13 cellular contexts compared by ENCODE assay signal in the genomic region with DNA sequence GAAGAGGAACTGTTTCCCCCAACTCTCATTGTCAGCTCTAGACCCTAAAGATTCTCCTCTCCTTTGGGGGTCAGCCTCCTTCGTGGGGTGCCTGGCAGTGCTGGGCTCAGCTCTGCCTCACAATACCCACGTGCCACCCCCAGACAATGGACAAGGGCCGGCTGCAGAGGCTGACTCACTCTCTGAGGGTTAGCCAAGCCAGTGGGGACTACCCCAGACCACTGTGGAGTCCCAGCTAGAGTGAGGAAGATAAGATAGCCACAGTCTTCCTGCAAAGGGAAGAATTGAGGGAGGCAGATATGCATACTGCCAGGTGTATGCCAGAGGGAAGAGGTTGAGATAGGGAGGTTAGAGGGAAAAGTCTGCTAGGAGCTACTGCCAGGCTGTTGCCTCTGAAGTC. TPM values are rescaled to one million over a fixed set of nuclear protein-coding genes. Genes with fewer than 3 reads are reported as not detected.
DNase-seq lines count a peak whose midpoint lies in the region; ATAC-seq, FAIRE-seq and TF ChIP-seq lines count a peak whose summit lies in the region.
"Had no signal": no experiment of that assay in that cellular context is flagged by ENCODE, and none has a peak within 500 bp of the region (broad histone marks: within the 10 kb centered on the region; RNA-seq: fewer than 3 reads in every experiment).

No MANE protein-coding gene starts in this region.

- H3K18ac ChIP-seq in IMR-90 (ENCODE audit: low read depth, low read length), result no peak overlapping the region

- H3K27ac ChIP-seq in IMR-90 (ENCODE audit: insufficient read depth, low read length) (no peak overlapping the region), kidney (ENCODE audit: low read depth in 2 of 2, low read length in 2 of 2) (peak overlapping the region; percentile 22 to 63)
- H3K27ac ChIP-seq: epithelial cell of prostate, ovary had no signal

- H3K9me1 ChIP-seq in IMR-90 (ENCODE audit: insufficient read depth, low read length), result peaks cover 16% of the 10 kb centered on the region

- H3K4ac ChIP-seq in IMR-90 (ENCODE audit: low read depth, low read length), result no peak overlapping the region; the same call in 1 of the 2 replicates

- no peaks in the 10 kb centered on the region for H4K20me1 ChIP-seq in IMR-90 (ENCODE audit: insufficient read depth, low read length)

- H2BK5ac ChIP-seq in IMR-90 (ENCODE audit: low read depth, low read length, poor library complexity, severe bottlenecking), result no peak overlapping the region

- H2AFZ ChIP-seq in IMR-90 (replicated peaks; ENCODE audit: low read length, poor library complexity), result peak overlapping the region; percentile 46

- H2BK15ac ChIP-seq in IMR-90 (ENCODE audit: low read depth, low read length), result no peak overlapping the region

- WGBS in IMR-90 (ENCODE audit: extremely low coverage in 2 of 2, insufficient read length in 1 of 2), 2 experiments, result no CpG with 5 or more reads among the region's 3 CpGs

- H3K9ac ChIP-seq in IMR-90 (ENCODE audit: low read depth, low read length), result no peak overlapping the region
- H3K9ac ChIP-seq in kidney (ENCODE audit: low read length in 2 of 2), result no peak overlapping the region

- TF ChIP-seq RAD21 in IMR-90 (IDR thresholded peaks at IDR 0.05; ENCODE audit: low read length), result no peak

- H3K36me3 Mint-ChIP-seq in nephron progenitor cell (ENCODE audit: low read depth), result no peaks in the 10 kb centered on the region
- H3K36me3 Mint-ChIP-seq: activated naive CD8-positive, alpha-beta T cell had no signal

- H3K14ac ChIP-seq in IMR-90 (replicated peaks; ENCODE audit: low read depth, low read length), result no peak overlapping the region

- H2AK9ac ChIP-seq in IMR-90 (replicated peaks; ENCODE audit: low read depth, low read length, poor library complexity), result no peak overlapping the region

- H2AK5ac ChIP-seq in IMR-90 (ENCODE audit: low read depth, low read length), result peak overlapping the region; percentile 54; the same call in 1 of the 2 replicates

- H4K8ac ChIP-seq in IMR-90 (ENCODE audit: low read depth in 2 of 2, low read length in 2 of 2), result no peak overlapping the region

- H3K27ac Mint-ChIP-seq in nephron progenitor cell, result no peak overlapping the region
- H3K27ac Mint-ChIP-seq: activated naive CD8-positive, alpha-beta T cell had no signal

- H4K5ac ChIP-seq in IMR-90 (ENCODE audit: low read depth, low read length), result no peak overlapping the region

- no peak overlapping the region for H3K23ac ChIP-seq in IMR-90 (ENCODE audit: low read depth, low read length)

- H3K4me1 ChIP-seq in IMR-90 (ENCODE audit: control insufficient read depth, insufficient read depth, low read length), result peaks cover 18% of the 10 kb centered on the region
- H3K4me1 ChIP-seq in kidney (ENCODE audit: control insufficient read depth in 1 of 2, insufficient read depth in 1 of 2, low read depth in 1 of 2, low read length in 2 of 2), result peaks cover 0 to 34% of the 10 kb centered on the region in 2 donors

- dilution Hi-C loops in IMR-90 (cut with HindIII; ENCODE audit: low sequenced_read_pairs, unreplicated experiment), result no loop called here

- no peak for TF ChIP-seq CTCF in IMR-90 (conservative IDR thresholded peaks at IDR 0.05; ENCODE audit: low read depth, low read length)
- TF ChIP-seq CTCF in astrocyte of the cerebellum (IDR thresholded peaks at IDR 0.05; ENCODE audit: low read depth, low read length, missing control alignments), result no peak
- TF ChIP-seq CTCF in kidney (IDR thresholded peaks at IDR 0.05; ENCODE audit: borderline replicate concordance, extremely low read depth, insufficient read depth), result no peak
- no peak for TF ChIP-seq CTCF in nephron progenitor cell (IDR thresholded peaks at IDR 0.05)

- DNase-seq in IMR-90 (peak; percentile 46), astrocyte of the cerebellum (ENCODE audit: low read depth) (peak; percentile 63), kidney (no peak), superior temporal gyrus (ENCODE audit: extremely low spot score) (peak; percentile 96), nephron progenitor cell (no peak)
- DNase-seq: immature natural killer cell, NCI-H1436, ovary had no signal

- CTCF ChIA-PET in IMR-90 (lab: Yijun Ruan, JAX), result interaction anchor here (1.5 kb wide), 1 partner anchor 9 kb away, joined by 3 read pairs; no protein-coding TSS in a partner anchor

- H3K9me3 Mint-ChIP-seq in nephron progenitor cell, result no peaks in the 10 kb centered on the region
- H3K9me3 Mint-ChIP-seq: immature natural killer cell had no signal

- H3K27me3 ChIP-seq in IMR-90 (ENCODE audit: control insufficient read depth, insufficient read depth, low read length), result peaks cover 1% of the 10 kb centered on the region; the same call in 1 of the 2 replicates
- H3K27me3 ChIP-seq: ovary had no signal

- H4K91ac ChIP-seq in IMR-90 (ENCODE audit: insufficient read depth, low read depth, low read length), result no peak overlapping the region; the same call in none of the 2 replicates

- no peak overlapping the region for H3K4me3 Mint-ChIP-seq in nephron progenitor cell
- H3K4me3 Mint-ChIP-seq: activated naive CD8-positive, alpha-beta T cell; immature natural killer cell had no signal

- H3K9me3 ChIP-seq in IMR-90 (ENCODE audit: control insufficient read depth, insufficient read depth, low read length), result no peaks in the 10 kb centered on the region
- H3K9me3 ChIP-seq in kidney (ENCODE audit: control insufficient read depth in 1 of 2, low read length in 2 of 2), result no peaks in the 10 kb centered on the region
- H3K9me3 ChIP-seq: ovary had no signal

- in situ Hi-C loops in IMR-90 (cut with MboI; ENCODE audit: low sequenced_read_pairs) (no loop called here), astrocyte of the cerebellum (cut with HindIII; ENCODE audit: low sequenced_read_pairs) (no loop called here)

- ATAC-seq in IMR-90 (ENCODE audit: low read depth) (no peak), HG03378 (IDR thresholded peaks at IDR 0.05; ENCODE audit: unreplicated experiment) (no peak), HG02610 (IDR thresholded peaks at IDR 0.05; ENCODE audit: unreplicated experiment) (no peak)

- no peaks in the 10 kb centered on the region for H3K36me3 ChIP-seq in IMR-90 (ENCODE audit: control insufficient read depth, insufficient read depth, low read length)
- H3K36me3 ChIP-seq in kidney (ENCODE audit: control insufficient read depth in 1 of 2, insufficient read depth in 2 of 2, low read length in 2 of 2), result no peaks in the 10 kb centered on the region
- H3K36me3 ChIP-seq: ovary had no signal

- peaks cover 19% of the 10 kb centered on the region for H3K27me3 Mint-ChIP-seq in nephron progenitor cell (ENCODE audit: low read depth, poor library complexity)
- H3K27me3 Mint-ChIP-seq: activated naive CD8-positive, alpha-beta T cell had no signal

- H2BK20ac ChIP-seq in IMR-90 (ENCODE audit: low read depth, low read length), result no peak overlapping the region

- H3K4me2 ChIP-seq in IMR-90 (ENCODE audit: low read depth, low read length), result no peak overlapping the region

- no peaks in the 10 kb centered on the region; a peak in 1 of 4 replicates for H3K79me1 ChIP-seq in IMR-90 (ENCODE audit: low read depth in 1 of 2, low read length in 2 of 2)

- H3K4me1 Mint-ChIP-seq in nephron progenitor cell, result peaks cover 46% of the 10 kb centered on the region

- H2BK120ac ChIP-seq in IMR-90 (ENCODE audit: low read depth, low read length), result no peak overlapping the region

- TF ChIP-seq POLR2A in IMR-90 (IDR thresholded peaks at IDR 0.05; ENCODE audit: low read depth, low read length), result no peak

- intact Hi-C loops in IMR-90 (cut with micrococcal nuclease), result no loop called here
- intact Hi-C loops in kidney (cut with DNase I), result no loop called here

- no peak overlapping the region for H3K4me3 ChIP-seq in IMR-90 (ENCODE audit: insufficient read depth, low read depth, low read length)
- no peak overlapping the region for H3K4me3 ChIP-seq in astrocyte of the cerebellum (ENCODE audit: low read depth, low read length)
- peak overlapping the region in 1 of 2 donors; percentile 51 for H3K4me3 ChIP-seq in kidney (ENCODE audit: low read length in 2 of 2)
- H3K4me3 ChIP-seq: ovary had no signal

- POLR2A ChIA-PET in IMR-90 (lab: Charles Lee; ENCODE audit: unreplicated experiment), result no interaction called here

- FAIRE-seq in kidney (lab: Jason Lieb, UNC), result no peak
- FAIRE-seq: GM18507 had no signal

- no peak overlapping the region for H3K56ac ChIP-seq in IMR-90 (ENCODE audit: extremely low read depth, insufficient read depth, low read length)

- no TSS peak for BruUV-seq in IMR-90 (replicated peaks; lab: Mats Ljungman, UMichigan)

TF ChIP-seq in IMR-90, 13 proteins besides CTCF, POLR2A, EP300 and RAD21:
- 0 out of 2 replicates have a peak, but pooled peaks have one; percentile 37 for TF ChIP-seq BHLHE40 (IDR thresholded peaks at IDR 0.05; ENCODE audit: low read depth, low read length)
- TF ChIP-seq, protein P1, sequence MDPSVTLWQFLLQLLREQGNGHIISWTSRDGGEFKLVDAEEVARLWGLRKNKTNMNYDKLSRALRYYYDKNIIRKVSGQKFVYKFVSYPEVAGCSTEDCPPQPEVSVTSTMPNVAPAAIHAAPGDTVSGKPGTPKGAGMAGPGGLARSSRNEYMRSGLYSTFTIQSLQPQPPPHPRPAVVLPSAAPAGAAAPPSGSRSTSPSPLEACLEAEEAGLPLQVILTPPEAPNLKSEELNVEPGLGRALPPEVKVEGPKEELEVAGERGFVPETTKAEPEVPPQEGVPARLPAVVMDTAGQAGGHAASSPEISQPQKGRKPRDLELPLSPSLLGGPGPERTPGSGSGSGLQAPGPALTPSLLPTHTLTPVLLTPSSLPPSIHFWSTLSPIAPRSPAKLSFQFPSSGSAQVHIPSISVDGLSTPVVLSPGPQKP (IDR thresholded peaks at IDR 0.05; ENCODE audit: borderline replicate concordance, low read depth, low read length), result no peak

RNA-seq across cellular contexts. Expression of a gene that starts 13.5 kb away (rescaled TPM):
- total RNA-seq in IMR-90 (2012; rRNA removed) (42.5 and 60.0 TPM in 2 replicates), kidney (42.9 TPM)
- polyA plus RNA-seq in IMR-90 (2012; rRNA removed) (13.2 and 15.0 TPM in 2 replicates), kidney (ENCODE audit: insufficient read depth, low read depth, low replicate concordance) (13.3 TPM)
- polyA plus RNA-seq in IMR-90 (2012; cell fraction: cytosol; rRNA removed), result 7.9 and 11.2 TPM in 2 replicates
- polyA plus RNA-seq in IMR-90 (2012; cell fraction: nucleus; rRNA removed; ENCODE audit: low replicate concordance), result 22.1 and 32.8 TPM in 2 replicates

RNA-seq across cellular contexts. Expression of a gene that starts 39.7 kb away (rescaled TPM):
- not detected in 2 replicates for total RNA-seq in IMR-90 (2012; rRNA removed)
- polyA plus RNA-seq in IMR-90 (2012; rRNA removed), result not detected in 2 replicates
- polyA plus RNA-seq in IMR-90 (2012; cell fraction: cytosol; rRNA removed), result not detected in 2 replicates
- not detected in 2 replicates for polyA plus RNA-seq in IMR-90 (2012; cell fraction: nucleus; rRNA removed; ENCODE audit: low replicate concordance)
- total RNA-seq in kidney, result 0.19 TPM
- not detected for polyA plus RNA-seq in kidney (ENCODE audit: insufficient read depth, low read depth, low replicate concordance)
- total RNA-seq: ovary had no signal

Comparison
In these comparisons a context has a peak if more than half of its experiments do, and no peak if none do; other contexts are left out.
1. DNase-seq: peak in IMR-90 (single experiment), astrocyte of the cerebellum (single experiment) and superior temporal gyrus (single experiment); none in kidney (single experiment) and nephron progenitor cell (single experiment).